20 cellular contexts compared by ENCODE assay signal in genomic region chr6:132969188-132969587, GRCh38.
"Had no signal": no experiment of that assay in that cellular context is flagged by ENCODE, and none has a peak within 500 bp of the region (broad histone marks: within the 10 kb centered on the region; RNA-seq: fewer than 3 reads in every experiment).

No MANE protein-coding gene starts in this region.

- H3K9me3 ChIP-seq: breast epithelium, left ventricle myocardium inferior, neutrophil, sigmoid colon, spleen, suprapubic skin had no signal

- H3K36me3 ChIP-seq: breast epithelium, left ventricle myocardium inferior, neutrophil, sigmoid colon, spleen, suprapubic skin had no signal

- H3K4me3 ChIP-seq: breast epithelium, left ventricle myocardium inferior, sigmoid colon, spleen, suprapubic skin had no signal

- H2AFZ ChIP-seq: parathyroid adenoma had no signal

- H3K79me2 ChIP-seq: parathyroid adenoma had no signal

- H3K36me3 Mint-ChIP-seq: naive B cell, type B pancreatic cell had no signal

- H3K27ac ChIP-seq: breast epithelium, left ventricle myocardium inferior, neutrophil, parathyroid adenoma, sigmoid colon, spleen, suprapubic skin had no signal

- H3K9ac ChIP-seq: parathyroid adenoma had no signal

- H3K4me1 ChIP-seq: breast epithelium, parathyroid adenoma, sigmoid colon, spleen, suprapubic skin had no signal

- H3K27me3 ChIP-seq: breast epithelium, sigmoid colon, suprapubic skin had no signal

- H3K9me3 Mint-ChIP-seq: activated T-helper 1 cell treated with anti-CD3 and anti-CD28 coated beads, Interleukin-12 subunit alpha, Interleukin-12 subunit beta, Interleukin-2, Interleukin-4 antibody, amounts not matched to agents 30 ng/mL and 10 ng/mL and 1 ng/mL, durations not matched to agents 14 hours and 24 hours and 36 hours; naive B cell; stimulated activated naive CD8-positive, alpha-beta T cell treated with anti-CD3 and anti-CD28 coated beads, Interleukin-15, Interleukin-2, amounts not matched to agents 100 ng/mL and 50 ng/mL, for 24 hours; type B pancreatic cell had no signal

- H3K4me3 Mint-ChIP-seq: activated T-helper 1 cell treated with anti-CD3 and anti-CD28 coated beads, Interleukin-12 subunit alpha, Interleukin-12 subunit beta, Interleukin-2, Interleukin-4 antibody, amounts not matched to agents 30 ng/mL and 10 ng/mL and 1 ng/mL, durations not matched to agents 14 hours and 24 hours and 36 hours; naive B cell; stimulated activated naive CD8-positive, alpha-beta T cell treated with anti-CD3 and anti-CD28 coated beads, Interleukin-15, Interleukin-2, amounts not matched to agents 100 ng/mL and 50 ng/mL, for 24 hours; type B pancreatic cell had no signal

- H3K27ac Mint-ChIP-seq: activated T-helper 1 cell treated with anti-CD3 and anti-CD28 coated beads, Interleukin-12 subunit alpha, Interleukin-12 subunit beta, Interleukin-2, Interleukin-4 antibody, amounts not matched to agents 30 ng/mL and 10 ng/mL and 1 ng/mL, durations not matched to agents 14 hours and 24 hours and 36 hours; naive B cell; stimulated activated naive CD8-positive, alpha-beta T cell treated with anti-CD3 and anti-CD28 coated beads, Interleukin-15, Interleukin-2, amounts not matched to agents 100 ng/mL and 50 ng/mL, for 24 hours; type B pancreatic cell had no signal

- ATAC-seq: esophagus mucosa had no signal

- H3K4me1 Mint-ChIP-seq: naive B cell had no signal

- DNase-seq: activated CD4-positive, alpha-beta T cell treated with anti-CD3 and anti-CD28 coated beads, Interleukin-2, amount 50 U/mL, for 1 hour; activated CD4-positive, CD25-positive, alpha-beta regulatory T cell; activated naive CD4-positive, alpha-beta T cell; dermis blood vessel endothelial cell; foreskin fibroblast; glutamatergic neuron; hypothalamus; kidney; left ventricle myocardium inferior; naive B cell; sigmoid colon; spleen had no signal
